24 cellular contexts compared by ENCODE assay signal in the genomic region with DNA sequence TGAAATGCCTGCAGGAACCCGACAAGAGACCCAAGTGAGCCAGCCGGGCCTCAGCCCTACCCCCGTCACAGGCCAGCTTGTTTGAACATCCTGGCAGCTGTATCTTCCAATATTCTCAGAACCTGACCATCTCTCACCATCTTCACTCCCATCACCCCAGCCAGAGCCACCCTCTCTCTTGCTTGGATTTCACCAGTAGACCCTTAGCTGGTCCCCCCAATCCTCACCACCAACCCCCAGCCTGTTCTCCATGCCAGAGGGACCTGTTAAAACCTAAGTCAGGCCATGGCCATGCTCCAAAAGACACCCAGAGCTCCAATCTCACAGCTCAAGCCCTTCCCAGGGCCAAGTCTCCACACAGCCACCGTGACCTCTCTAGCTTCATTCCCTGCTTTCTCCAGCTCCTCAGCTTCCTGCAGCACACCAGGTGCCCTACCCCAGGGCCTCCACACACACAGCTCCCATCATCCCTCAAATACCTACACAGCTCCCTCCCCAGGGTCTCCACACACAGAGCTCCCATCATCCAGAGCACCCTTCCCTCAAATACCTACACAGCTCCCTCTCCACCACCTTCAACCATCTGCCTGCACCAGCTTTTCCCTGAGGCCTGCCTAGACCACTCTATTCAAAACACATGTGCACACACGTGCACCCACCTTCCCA. TPM values are rescaled to one million over a fixed set of nuclear protein-coding genes. Genes with fewer than 3 reads are reported as not detected.
A peak's percentile ranks its signal among the peaks of the same experiment; 100 is the strongest.
DNase-seq lines count a peak whose midpoint lies in the region; ATAC-seq, FAIRE-seq and TF ChIP-seq lines count a peak whose summit lies in the region.
"Had no signal": no experiment of that assay in that cellular context is flagged by ENCODE, and none has a peak within 500 bp of the region (broad histone marks: within the 10 kb centered on the region; RNA-seq: fewer than 3 reads in every experiment).

No MANE protein-coding gene starts in this region.

- H3K4me2 ChIP-seq in astrocyte (ENCODE audit: low read length): no peak overlapping the region
- H3K4me2 ChIP-seq: hepatocyte had no signal

- no peak overlapping the region for H3K27ac ChIP-seq in astrocyte (ENCODE audit: low read depth, low read length)
- H3K27ac ChIP-seq: body of pancreas, hepatocyte, Peyer's patch, psoas muscle, tibial artery had no signal

- H3K4me3 Mint-ChIP-seq in natural killer cell (peak overlapping the region; percentile 14), astrocyte (ENCODE audit: unreplicated experiment) (peak overlapping the region; percentile 46), mesothelial cell of epicardium (no peak overlapping the region)
- H3K4me3 Mint-ChIP-seq in natural killer cell treated with Interleukin-12 subunit alpha and Interleukin-12 subunit beta and Interleukin-15 and Interleukin-18, amount 100 ng/mL, for 72 hours: no peak overlapping the region

- no peak for FAIRE-seq in astrocyte (lab: Jason Lieb, UNC)
- FAIRE-seq: HepG2 had no signal

- no peak for ATAC-seq in natural killer cell
- ATAC-seq in natural killer cell treated with Interleukin-12 subunit alpha and Interleukin-12 subunit beta and Interleukin-15 and Interleukin-18, amount 100 ng/mL, for 72 hours: no peak
- no peak for ATAC-seq in GM19455 (IDR thresholded peaks at IDR 0.05; ENCODE audit: unreplicated experiment)
- ATAC-seq: gastroesophageal sphincter had no signal

- intact Hi-C loops in natural killer cell (cut with micrococcal nuclease): loop anchor here (10.0 kb wide), 1 partner anchor 75 kb away; the partner anchor contains the start of gene DNAAF3

- peaks cover 37% of the 10 kb centered on the region for H4K20me1 ChIP-seq in astrocyte (ENCODE audit: insufficient read depth, low read length)

- H3K27ac Mint-ChIP-seq in natural killer cell (peak overlapping the region in 1 of 2 donors; percentile 81), astrocyte (ENCODE audit: unreplicated experiment) (no peak overlapping the region), mesothelial cell of epicardium (peak overlapping the region; percentile 34)
- H3K27ac Mint-ChIP-seq in natural killer cell treated with Interleukin-12 subunit alpha and Interleukin-12 subunit beta and Interleukin-15 and Interleukin-18, amount 100 ng/mL, for 72 hours: no peak overlapping the region

- H3K36me3 Mint-ChIP-seq in natural killer cell (no peaks in the 10 kb centered on the region), astrocyte (ENCODE audit: low read depth, unreplicated experiment) (peaks cover 3% of the 10 kb centered on the region), mesothelial cell of epicardium (peaks cover 5% of the 10 kb centered on the region)
- no peaks in the 10 kb centered on the region for H3K36me3 Mint-ChIP-seq in natural killer cell treated with Interleukin-12 subunit alpha and Interleukin-12 subunit beta and Interleukin-15 and Interleukin-18, amount 100 ng/mL, for 72 hours

- no peaks in the 10 kb centered on the region for H3K36me3 ChIP-seq in astrocyte (ENCODE audit: insufficient read depth, low read length)

- H3K4me3 ChIP-seq in astrocyte (ENCODE audit: insufficient read depth, low read depth, low read length): no peak overlapping the region
- H3K4me3 ChIP-seq: body of pancreas, gastroesophageal sphincter, hepatocyte, lung, Peyer's patch, psoas muscle, sigmoid colon, tibial artery had no signal

- H3K4me1 ChIP-seq in astrocyte (ENCODE audit: insufficient read depth, low read length): peaks cover 19% of the 10 kb centered on the region

- H3K9ac ChIP-seq in astrocyte (ENCODE audit: low read length): no peak overlapping the region

- DNase-seq in natural killer cell (no peak), astrocyte (ENCODE audit: low read depth) (no peak), mesothelial cell of epicardium (ENCODE audit: low spot score in 2 of 2, unreplicated experiment in 2 of 2) (no peak), NCI-H774 (lab: John Stamatoyannopoulos, UW) (no peak), NCI-H2107 treated with DMSO at 0.1 percent for 48 hours (lab: John Stamatoyannopoulos, UW; ENCODE audit: unreplicated experiment) (no peak)
- no peak for DNase-seq in natural killer cell treated with Interleukin-12 subunit alpha and Interleukin-12 subunit beta and Interleukin-15 and Interleukin-18, amount 100 ng/mL, for 72 hours (ENCODE audit: low spot score)
- DNase-seq in activated T-cell treated with anti-CD3 and anti-CD28 coated beads, Interleukin-2, amount 50 U/mL, for 1 hour: no peak
- DNase-seq: GOT3, SIG-M5, SW 1271 had no signal

- H3K27me3 ChIP-seq in astrocyte (ENCODE audit: insufficient read depth, low read length): peaks cover 15% of the 10 kb centered on the region
- H3K27me3 ChIP-seq: body of pancreas, Peyer's patch had no signal

- H3K9me3 Mint-ChIP-seq in natural killer cell (no peaks in the 10 kb centered on the region), astrocyte (ENCODE audit: unreplicated experiment) (no peaks in the 10 kb centered on the region), mesothelial cell of epicardium (no peaks in the 10 kb centered on the region)
- H3K9me3 Mint-ChIP-seq in natural killer cell treated with Interleukin-12 subunit alpha and Interleukin-12 subunit beta and Interleukin-15 and Interleukin-18, amount 100 ng/mL, for 72 hours: no peaks in the 10 kb centered on the region

- H3K27me3 Mint-ChIP-seq in natural killer cell (ENCODE audit: low read depth in 2 of 2): peaks cover 20 to 28% of the 10 kb centered on the region in 2 donors
- peaks cover 10 to 13% of the 10 kb centered on the region in 2 donors for H3K27me3 Mint-ChIP-seq in natural killer cell treated with Interleukin-12 subunit alpha and Interleukin-12 subunit beta and Interleukin-15 and Interleukin-18, amount 100 ng/mL, for 72 hours
- H3K27me3 Mint-ChIP-seq in astrocyte (ENCODE audit: low read depth, unreplicated experiment): peaks cover 13% of the 10 kb centered on the region
- peaks cover 20% of the 10 kb centered on the region for H3K27me3 Mint-ChIP-seq in mesothelial cell of epicardium (ENCODE audit: low read depth)

- TF ChIP-seq CTCF in natural killer cell (IDR thresholded peaks at IDR 0.05) (no peak), astrocyte (IDR thresholded peaks at IDR 0.05; ENCODE audit: insufficient read depth, low read depth, low read length) (no peak), mesothelial cell of epicardium (IDR thresholded peaks at IDR 0.05; ENCODE audit: unreplicated experiment) (no peak)

- H3K9me3 ChIP-seq in astrocyte (ENCODE audit: insufficient read depth, low read depth, low read length): no peaks in the 10 kb centered on the region
- H3K9me3 ChIP-seq: body of pancreas, gastroesophageal sphincter, Peyer's patch, psoas muscle, sigmoid colon, tibial artery had no signal

- H3K4me1 Mint-ChIP-seq in natural killer cell: peaks cover 20 to 31% of the 10 kb centered on the region in 2 donors
- peaks cover 28% of the 10 kb centered on the region in 2 donors for H3K4me1 Mint-ChIP-seq in natural killer cell treated with Interleukin-12 subunit alpha and Interleukin-12 subunit beta and Interleukin-15 and Interleukin-18, amount 100 ng/mL, for 72 hours (ENCODE audit: low read depth in 2 of 2)
- H3K4me1 Mint-ChIP-seq in astrocyte (ENCODE audit: low read depth, unreplicated experiment): peaks cover 14% of the 10 kb centered on the region
- H3K4me1 Mint-ChIP-seq in mesothelial cell of epicardium: peaks cover 30% of the 10 kb centered on the region

- H2AFZ ChIP-seq in astrocyte (ENCODE audit: low read depth, low read length): no peak overlapping the region
- H2AFZ ChIP-seq: hepatocyte had no signal

- H3K79me2 ChIP-seq in astrocyte (ENCODE audit: insufficient read depth, low read length): no peaks in the 10 kb centered on the region
- H3K79me2 ChIP-seq: hepatocyte had no signal

RNA-seq across cellular contexts. Expression of gene EPS8L1, which starts 13.7 kb away (rescaled TPM):
- total RNA-seq in natural killer cell: 10 to 100 TPM in 1 of 3 donors, 1 to 10 TPM in 2; 8.8 to 15.7 (median 10.0) TPM
- total RNA-seq in natural killer cell treated with Interleukin-12 subunit alpha and Interleukin-12 subunit beta and Interleukin-15 and Interleukin-18, amount 100 ng/mL, for 72 hours: 1 to 10 TPM; 1.3 to 8.7 TPM
- 7.6 and 9.2 TPM in 2 replicates for total RNA-seq in astrocyte
- 375 to 425 TPM (median 396 TPM) in 3 replicates for total RNA-seq in mesothelial cell of epicardium

RNA-seq across cellular contexts. Expression of gene RDH13, which starts 26.5 kb away (rescaled TPM):
- total RNA-seq in natural killer cell (10 to 100 TPM; 18.2 to 25.3 (median 19.3) TPM), astrocyte (18.8 and 22.6 TPM in 2 replicates), mesothelial cell of epicardium (81.0 to 88.6 TPM (median 85.7 TPM) in 3 replicates)
- total RNA-seq in natural killer cell treated with Interleukin-12 subunit alpha and Interleukin-12 subunit beta and Interleukin-15 and Interleukin-18, amount 100 ng/mL, for 72 hours: 10 to 100 TPM; 13.4 to 31.0 TPM

RNA-seq across cellular contexts. Expression of gene PPP1R12C, which starts 28.0 kb away (rescaled TPM):
- total RNA-seq in natural killer cell (100 to 1,000 TPM; 162 to 178 (median 174) TPM), astrocyte (79.7 and 86.2 TPM in 2 replicates), mesothelial cell of epicardium (100 to 111 TPM (median 109 TPM) in 3 replicates)
- total RNA-seq in natural killer cell treated with Interleukin-12 subunit alpha and Interleukin-12 subunit beta and Interleukin-15 and Interleukin-18, amount 100 ng/mL, for 72 hours: 100 to 1,000 TPM; 157 to 251 TPM

RNA-seq across cellular contexts. Expression of gene GP6, which starts 51.3 kb away (rescaled TPM):
- 1 to 10 TPM in 2 of 3 donors, under 1 TPM in 1; 0.95 to 3.3 (median 2.3) TPM for total RNA-seq in natural killer cell
- total RNA-seq in natural killer cell treated with Interleukin-12 subunit alpha and Interleukin-12 subunit beta and Interleukin-15 and Interleukin-18, amount 100 ng/mL, for 72 hours: under 1 TPM in 1 of 2 donors, not detected in 1; 0.22 TPM
- 0.36 and 0.48 TPM in 2 replicates for total RNA-seq in astrocyte
- 0.78 to 1.4 TPM (median 1.4 TPM) in 3 replicates for total RNA-seq in mesothelial cell of epicardium
- total RNA-seq: A673; CD8-positive, alpha-beta memory T cell; chondrocyte; fibroblast of lung; gastroesophageal sphincter; HepG2 had no signal

RNA-seq across cellular contexts. Expression of gene TNNT1, which starts 59.6 kb away (rescaled TPM):
- total RNA-seq in natural killer cell: under 1 TPM in 1 of 3 donors, not detected in 2; 0.94 TPM
- not detected for total RNA-seq in natural killer cell treated with Interleukin-12 subunit alpha and Interleukin-12 subunit beta and Interleukin-15 and Interleukin-18, amount 100 ng/mL, for 72 hours
- total RNA-seq in astrocyte: 7.1 and 8.3 TPM in 2 replicates
- total RNA-seq in mesothelial cell of epicardium: 47.5 to 57.5 TPM (median 48.9 TPM) in 3 replicates
- total RNA-seq: body of pancreas; CD8-positive, alpha-beta memory T cell; Peyer's patch had no signal

Comparison
In these comparisons a context has a peak if more than half of its experiments do, and no peak if none do; other contexts are left out.
1. H3K4me3 Mint-ChIP-seq: peak in natural killer cell (single experiment) and astrocyte (single experiment); none in natural killer cell treated with Interleukin-12 subunit alpha and Interleukin-12 subunit beta and Interleukin-15 and Interleukin-18, amount 100 ng/mL, for 72 hours (single experiment) and mesothelial cell of epicardium (single experiment).
2. RNA of gene EPS8L1, which starts 13.7 kb away (total RNA-seq): 375 to 425 TPM in mesothelial cell of epicardium; 8.8 to 15.7 TPM in natural killer cell, 7.6 to 9.2 TPM in astrocyte and 1.3 to 8.7 TPM in natural killer cell treated with Interleukin-12 subunit alpha and Interleukin-12 subunit beta and Interleukin-15 and Interleukin-18, amount 100 ng/mL, for 72 hours; every median in the first group is over 10 times any median in the second.